ENCODE assay signal across 1 cellular context in the genomic region with DNA sequence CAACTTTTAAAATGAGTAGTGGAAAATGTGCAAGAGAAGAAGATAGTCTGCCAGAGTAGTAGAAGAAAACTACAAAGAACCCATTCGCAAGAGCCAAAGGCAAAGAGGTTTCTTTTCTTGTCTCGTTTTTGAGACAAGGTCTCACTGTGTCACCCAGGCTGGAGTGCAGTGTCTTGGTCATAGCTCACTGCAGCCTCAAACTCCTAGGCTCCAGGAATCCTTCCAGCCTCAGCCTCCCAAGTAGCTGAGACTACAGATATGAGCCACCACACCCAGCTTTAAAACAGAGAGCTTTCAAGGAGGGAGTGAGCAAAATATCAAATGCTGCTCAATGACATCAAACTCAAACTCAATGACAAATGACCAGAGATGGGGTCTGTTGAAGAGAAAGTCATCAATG.
TF ChIP-seq lines count a peak whose summit lies in the region.

No MANE protein-coding gene starts in this region.

TF ChIP-seq in GM23338, 12 proteins besides CTCF, POLR2A, EP300 and RAD21 (continued from another document):
- TF ChIP-seq, protein P1, sequence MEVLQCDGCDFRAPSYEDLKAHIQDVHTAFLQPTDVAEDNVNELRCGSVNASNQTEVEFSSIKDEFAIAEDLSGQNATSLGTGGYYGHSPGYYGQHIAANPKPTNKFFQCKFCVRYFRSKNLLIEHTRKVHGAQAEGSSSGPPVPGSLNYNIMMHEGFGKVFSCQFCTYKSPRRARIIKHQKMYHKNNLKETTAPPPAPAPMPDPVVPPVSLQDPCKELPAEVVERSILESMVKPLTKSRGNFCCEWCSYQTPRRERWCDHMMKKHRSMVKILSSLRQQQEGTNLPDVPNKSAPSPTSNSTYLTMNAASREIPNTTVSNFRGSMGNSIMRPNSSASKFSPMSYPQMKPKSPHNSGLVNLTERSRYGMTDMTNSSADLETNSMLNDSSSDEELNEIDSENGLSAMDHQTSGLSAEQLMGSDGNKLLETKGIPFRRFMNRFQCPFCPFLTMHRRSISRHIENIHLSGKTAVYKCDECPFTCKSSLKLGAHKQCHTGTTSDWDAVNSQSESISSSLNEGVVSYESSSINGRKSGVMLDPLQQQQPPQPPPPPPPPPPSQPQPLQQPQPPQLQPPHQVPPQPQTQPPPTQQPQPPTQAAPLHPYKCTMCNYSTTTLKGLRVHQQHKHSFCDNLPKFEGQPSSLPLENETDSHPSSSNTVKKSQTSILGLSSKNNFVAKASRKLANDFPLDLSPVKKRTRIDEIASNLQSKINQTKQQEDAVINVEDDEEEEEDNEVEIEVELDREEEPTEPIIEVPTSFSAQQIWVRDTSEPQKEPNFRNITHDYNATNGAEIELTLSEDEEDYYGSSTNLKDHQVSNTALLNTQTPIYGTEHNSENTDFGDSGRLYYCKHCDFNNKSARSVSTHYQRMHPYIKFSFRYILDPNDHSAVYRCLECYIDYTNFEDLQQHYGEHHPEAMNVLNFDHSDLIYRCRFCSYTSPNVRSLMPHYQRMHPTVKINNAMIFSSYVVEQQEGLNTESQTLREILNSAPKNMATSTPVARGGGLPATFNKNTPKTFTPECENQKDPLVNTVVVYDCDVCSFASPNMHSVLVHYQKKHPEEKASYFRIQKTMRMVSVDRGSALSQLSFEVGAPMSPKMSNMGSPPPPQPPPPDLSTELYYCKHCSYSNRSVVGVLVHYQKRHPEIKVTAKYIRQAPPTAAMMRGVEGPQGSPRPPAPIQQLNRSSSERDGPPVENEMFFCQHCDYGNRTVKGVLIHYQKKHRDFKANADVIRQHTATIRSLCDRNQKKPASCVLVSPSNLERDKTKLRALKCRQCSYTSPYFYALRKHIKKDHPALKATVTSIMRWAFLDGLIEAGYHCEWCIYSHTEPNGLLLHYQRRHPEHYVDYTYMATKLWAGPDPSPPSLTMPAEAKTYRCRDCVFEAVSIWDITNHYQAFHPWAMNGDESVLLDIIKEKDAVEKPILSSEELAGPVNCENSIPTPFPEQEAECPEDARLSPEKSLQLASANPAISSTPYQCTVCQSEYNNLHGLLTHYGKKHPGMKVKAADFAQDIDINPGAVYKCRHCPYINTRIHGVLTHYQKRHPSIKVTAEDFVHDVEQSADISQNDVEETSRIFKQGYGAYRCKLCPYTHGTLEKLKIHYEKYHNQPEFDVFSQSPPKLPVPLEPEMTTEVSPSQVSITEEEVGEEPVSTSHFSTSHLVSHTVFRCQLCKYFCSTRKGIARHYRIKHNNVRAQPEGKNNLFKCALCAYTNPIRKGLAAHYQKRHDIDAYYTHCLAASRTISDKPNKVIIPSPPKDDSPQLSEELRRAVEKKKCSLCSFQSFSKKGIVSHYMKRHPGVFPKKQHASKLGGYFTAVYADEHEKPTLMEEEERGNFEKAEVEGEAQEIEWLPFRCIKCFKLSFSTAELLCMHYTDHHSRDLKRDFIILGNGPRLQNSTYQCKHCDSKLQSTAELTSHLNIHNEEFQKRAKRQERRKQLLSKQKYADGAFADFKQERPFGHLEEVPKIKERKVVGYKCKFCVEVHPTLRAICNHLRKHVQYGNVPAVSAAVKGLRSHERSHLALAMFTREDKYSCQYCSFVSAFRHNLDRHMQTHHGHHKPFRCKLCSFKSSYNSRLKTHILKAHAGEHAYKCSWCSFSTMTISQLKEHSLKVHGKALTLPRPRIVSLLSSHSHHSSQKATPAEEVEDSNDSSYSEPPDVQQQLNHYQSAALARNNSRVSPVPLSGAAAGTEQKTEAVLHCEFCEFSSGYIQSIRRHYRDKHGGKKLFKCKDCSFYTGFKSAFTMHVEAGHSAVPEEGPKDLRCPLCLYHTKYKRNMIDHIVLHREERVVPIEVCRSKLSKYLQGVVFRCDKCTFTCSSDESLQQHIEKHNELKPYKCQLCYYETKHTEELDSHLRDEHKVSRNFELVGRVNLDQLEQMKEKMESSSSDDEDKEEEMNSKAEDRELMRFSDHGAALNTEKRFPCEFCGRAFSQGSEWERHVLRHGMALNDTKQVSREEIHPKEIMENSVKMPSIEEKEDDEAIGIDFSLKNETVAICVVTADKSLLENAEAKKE (CRISPR knock-in tag; IDR thresholded peaks at IDR 0.05) = no peak
- TF ChIP-seq ZNF114 (CRISPR knock-in tag; IDR thresholded peaks at IDR 0.05) (no peak), JUNB (IDR thresholded peaks at IDR 0.05; ENCODE audit: unreplicated experiment) (no peak), STAT1 (IDR thresholded peaks at IDR 0.05; ENCODE audit: unreplicated experiment) (no peak), POLR2AphosphoS5 (IDR thresholded peaks at IDR 0.05; ENCODE audit: low read depth) (no peak), EZH2 (IDR thresholded peaks at IDR 0.05; ENCODE audit: low read depth, unreplicated experiment) (no peak)
- TF ChIP-seq, protein P2, sequence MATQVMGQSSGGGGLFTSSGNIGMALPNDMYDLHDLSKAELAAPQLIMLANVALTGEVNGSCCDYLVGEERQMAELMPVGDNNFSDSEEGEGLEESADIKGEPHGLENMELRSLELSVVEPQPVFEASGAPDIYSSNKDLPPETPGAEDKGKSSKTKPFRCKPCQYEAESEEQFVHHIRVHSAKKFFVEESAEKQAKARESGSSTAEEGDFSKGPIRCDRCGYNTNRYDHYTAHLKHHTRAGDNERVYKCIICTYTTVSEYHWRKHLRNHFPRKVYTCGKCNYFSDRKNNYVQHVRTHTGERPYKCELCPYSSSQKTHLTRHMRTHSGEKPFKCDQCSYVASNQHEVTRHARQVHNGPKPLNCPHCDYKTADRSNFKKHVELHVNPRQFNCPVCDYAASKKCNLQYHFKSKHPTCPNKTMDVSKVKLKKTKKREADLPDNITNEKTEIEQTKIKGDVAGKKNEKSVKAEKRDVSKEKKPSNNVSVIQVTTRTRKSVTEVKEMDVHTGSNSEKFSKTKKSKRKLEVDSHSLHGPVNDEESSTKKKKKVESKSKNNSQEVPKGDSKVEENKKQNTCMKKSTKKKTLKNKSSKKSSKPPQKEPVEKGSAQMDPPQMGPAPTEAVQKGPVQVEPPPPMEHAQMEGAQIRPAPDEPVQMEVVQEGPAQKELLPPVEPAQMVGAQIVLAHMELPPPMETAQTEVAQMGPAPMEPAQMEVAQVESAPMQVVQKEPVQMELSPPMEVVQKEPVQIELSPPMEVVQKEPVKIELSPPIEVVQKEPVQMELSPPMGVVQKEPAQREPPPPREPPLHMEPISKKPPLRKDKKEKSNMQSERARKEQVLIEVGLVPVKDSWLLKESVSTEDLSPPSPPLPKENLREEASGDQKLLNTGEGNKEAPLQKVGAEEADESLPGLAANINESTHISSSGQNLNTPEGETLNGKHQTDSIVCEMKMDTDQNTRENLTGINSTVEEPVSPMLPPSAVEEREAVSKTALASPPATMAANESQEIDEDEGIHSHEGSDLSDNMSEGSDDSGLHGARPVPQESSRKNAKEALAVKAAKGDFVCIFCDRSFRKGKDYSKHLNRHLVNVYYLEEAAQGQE (IDR thresholded peaks at IDR 0.05; ENCODE audit: unreplicated experiment) = no peak
